ENCODE assay signal across 22 cellular contexts in the genomic region with DNA sequence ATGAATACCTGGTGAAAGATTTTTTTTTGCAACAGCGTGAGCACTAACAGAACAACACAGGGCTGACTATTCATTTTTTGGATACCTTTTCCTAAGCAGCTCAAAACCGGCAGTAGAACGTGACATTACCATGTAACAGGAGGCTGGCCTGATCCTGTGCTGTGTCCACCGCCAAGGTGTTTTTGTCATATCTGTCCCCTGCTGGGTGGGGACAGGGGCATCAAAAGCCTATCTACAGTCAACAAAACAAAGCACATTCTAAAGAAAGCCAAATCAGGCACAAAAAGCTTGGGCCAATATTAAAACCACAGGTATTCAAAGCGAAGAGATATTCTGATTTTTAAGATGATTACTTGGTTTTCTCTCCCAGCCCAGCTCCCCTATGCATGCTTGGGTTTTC.
DNase-seq lines count a peak whose midpoint lies in the region; ATAC-seq and TF ChIP-seq lines count a peak whose summit lies in the region.
"Had no signal": no experiment of that assay in that cellular context is flagged by ENCODE, and none has a peak within 500 bp of the region (broad histone marks: within the 10 kb centered on the region; RNA-seq: fewer than 3 reads in every experiment).

No MANE protein-coding gene starts in this region.

- H3K4me1 ChIP-seq in neuronal stem cell (ENCODE audit: control insufficient read depth in 2 of 2, insufficient read depth in 1 of 2, low read depth in 1 of 2, low read length in 2 of 2) = peaks cover 15 to 30% of the 10 kb centered on the region in 2 donors
- H3K4me1 ChIP-seq: SJCRH30 had no signal

- H3K9me3 Mint-ChIP-seq in activated B cell treated with CpG ODN at 0.5 μM for 24 hours = peaks cover 1% of the 10 kb centered on the region

- H3K36me3 ChIP-seq in neuronal stem cell (replicated peaks in 1 of 2; ENCODE audit: control insufficient read depth in 2 of 2, insufficient read depth in 2 of 2, low read length in 2 of 2) = no peaks in the 10 kb centered on the region
- H3K36me3 ChIP-seq: BLaER1 treated with 17β-estradiol and CSF1 and Interleukin-3, amounts not matched to agents 10 nM and 100 nM; SJCRH30 had no signal

- H3K27me3 Mint-ChIP-seq in activated B cell treated with CpG ODN at 0.5 μM for 24 hours = no peaks in the 10 kb centered on the region
- H3K27me3 Mint-ChIP-seq: CD4-positive, alpha-beta T cell; T-cell had no signal

- no CpG with 5 or more reads among the region's 5 CpGs for WGBS in neuronal stem cell (ENCODE audit: extremely low coverage in 2 of 2, insufficient read length in 2 of 2, insufficient replicate concordance in 1 of 2), 2 donors

- no peak overlapping the region for H2BK120ac ChIP-seq in neuronal stem cell (ENCODE audit: low read depth, low read length)

- peak overlapping the region; percentile 94 for H3K27ac ChIP-seq in neuronal stem cell (replicated peaks; ENCODE audit: low read length)
- H3K27ac ChIP-seq: HL-60, PC-9, SJCRH30 had no signal

- H3K4me3 Mint-ChIP-seq in activated B cell treated with CpG ODN at 0.5 μM for 24 hours = peak overlapping the region; percentile 54
- H3K4me3 Mint-ChIP-seq: CD4-positive, alpha-beta T cell; T-cell had no signal

- H3K9ac ChIP-seq in neuronal stem cell (ENCODE audit: low read depth, low read length, poor library complexity) = no peak overlapping the region
- H3K9ac ChIP-seq: BLaER1 treated with 17β-estradiol and CSF1 and Interleukin-3, amounts not matched to agents 10 nM and 100 nM had no signal

- H3K27ac Mint-ChIP-seq in activated B cell treated with CpG ODN at 0.5 μM for 24 hours = no peak overlapping the region
- H3K27ac Mint-ChIP-seq: CD4-positive, alpha-beta T cell; T-cell had no signal

- no peak overlapping the region for H2AK5ac ChIP-seq in neuronal stem cell (ENCODE audit: low read depth, low read length)

- peaks cover 37% of the 10 kb centered on the region for H3K4me1 Mint-ChIP-seq in activated B cell treated with CpG ODN at 0.5 μM for 24 hours
- H3K4me1 Mint-ChIP-seq: T-cell had no signal

- DNase-seq in NCI-H146 treated with DMSO at 0.1 percent for 48 hours (lab: John Stamatoyannopoulos, UW; ENCODE audit: unreplicated experiment) (peak; percentile 49), activated B cell treated with CpG ODN at 0.5 μM for 24 hours (no peak), neuronal stem cell (ENCODE audit: low spot score) (no peak), NCI-H1694 treated with DMSO at 0.1 percent for 48 hours (lab: John Stamatoyannopoulos, UW) (no peak), iPS-NIHi7 (ENCODE audit: extremely low spot score) (no peak), SK-N-DZ (ENCODE audit: low spot score) (no peak)
- DNase-seq: CD4-positive, alpha-beta T cell; Karpas-422; NCI-H1092 treated with DMSO at 0.1 percent for 48 hours; NCI-H1436; NCI-H2029; NCI-H226; NCI-H510A treated with DMSO at 0.1 percent for 48 hours; PC-9; SJCRH30; T-cell had no signal

- H3K14ac ChIP-seq in neuronal stem cell (ENCODE audit: low read length) = no peak overlapping the region

- H2BK5ac ChIP-seq in neuronal stem cell (ENCODE audit: low read length) = peak overlapping the region; percentile 44

- POLR2A ChIA-PET in activated B cell treated with CpG ODN at 0.5 μM for 24 hours (lab: Charles Lee) = interaction anchor here (0.6 kb wide), 1 partner anchor 315 kb away, joined by 4 read pairs; no protein-coding TSS in a partner anchor

- ATAC-seq in GM19455 (IDR thresholded peaks at IDR 0.05; ENCODE audit: unreplicated experiment) (peak; percentile 20), activated B cell treated with CpG ODN at 0.5 μM for 24 hours (ENCODE audit: low read depth) (no peak), GM21423 (IDR thresholded peaks at IDR 0.05; ENCODE audit: unreplicated experiment) (no peak)
- ATAC-seq: HCT116, Right ventricle myocardium inferior, T-cell had no signal

- CTCF ChIA-PET in activated B cell treated with CpG ODN at 0.5 μM for 24 hours (lab: Charles Lee) = no interaction called here

- no peaks in the 10 kb centered on the region for H3K36me3 Mint-ChIP-seq in activated B cell treated with CpG ODN at 0.5 μM for 24 hours (ENCODE audit: low read depth)
- H3K36me3 Mint-ChIP-seq: T-cell had no signal

- intact Hi-C loops in activated B cell treated with CpG ODN at 0.5 μM for 24 hours (cut with micrococcal nuclease) = loop anchor here (5.0 kb wide), 1 partner anchor 109 kb away; no protein-coding TSS in a partner anchor

- H3K18ac ChIP-seq in neuronal stem cell (ENCODE audit: low read length) = peak overlapping the region; percentile 50

- H3K4ac ChIP-seq in neuronal stem cell (ENCODE audit: low read length) = no peak overlapping the region

- H2BK12ac ChIP-seq in neuronal stem cell (ENCODE audit: low read length) = no peak overlapping the region

- no peak for TF ChIP-seq CTCF in activated B cell treated with CpG ODN at 0.5 μM for 24 hours (IDR thresholded peaks at IDR 0.05)

- no peaks in the 10 kb centered on the region for H3K9me3 ChIP-seq in neuronal stem cell (replicated peaks in 1 of 2; ENCODE audit: control insufficient read depth in 2 of 2, insufficient read depth in 1 of 2, low read depth in 1 of 2, low read length in 2 of 2)
- H3K9me3 ChIP-seq: BLaER1 treated with 17β-estradiol and CSF1 and Interleukin-3, amounts not matched to agents 10 nM and 100 nM; SJCRH30 had no signal

- H3K27me3 ChIP-seq in neuronal stem cell (ENCODE audit: control insufficient read depth in 3 of 3, insufficient read depth in 3 of 3, low read depth in 1 of 3, low read length in 3 of 3) = no peaks in the 10 kb centered on the region
- H3K27me3 ChIP-seq: BLaER1 treated with 17β-estradiol and CSF1 and Interleukin-3, amounts not matched to agents 10 nM and 100 nM; SJCRH30 had no signal

- H3K23ac ChIP-seq in neuronal stem cell (ENCODE audit: low read depth, low read length, poor library complexity) = no peak overlapping the region

- no peak overlapping the region for H4K8ac ChIP-seq in neuronal stem cell (ENCODE audit: low read depth, low read length)

- no peak overlapping the region for H2BK15ac ChIP-seq in neuronal stem cell (ENCODE audit: low read length)

- H3K4me3 ChIP-seq in neuronal stem cell (ENCODE audit: low read length in 2 of 2) = no peak overlapping the region
- H3K4me3 ChIP-seq: BLaER1 treated with 17β-estradiol and CSF1 and Interleukin-3, amounts not matched to agents 10 nM and 100 nM; PC-9; SJCRH30 had no signal

- H2AFZ ChIP-seq in neuronal stem cell (ENCODE audit: low read length) = no peak overlapping the region
- H2AFZ ChIP-seq: PC-9 had no signal

- no peaks in the 10 kb centered on the region for H3K79me1 ChIP-seq in neuronal stem cell (ENCODE audit: low read depth, low read length)

- H3K4me2 ChIP-seq in neuronal stem cell (ENCODE audit: insufficient read depth, low read length, poor library complexity, severe bottlenecking) = no peak overlapping the region
- H3K4me2 ChIP-seq: PC-9 had no signal

- H4K91ac ChIP-seq in neuronal stem cell (ENCODE audit: low read depth, low read length, poor library complexity) = no peak overlapping the region
